In genomic region chr1:88175120-88175630, GRCh38 we compare ENCODE assay signal across 26 cellular contexts.
A peak's percentile ranks its signal among the peaks of the same experiment; 100 is the strongest.
DNase-seq lines count a peak whose midpoint lies in the region; ATAC-seq and TF ChIP-seq lines count a peak whose summit lies in the region.
"Had no signal": no experiment of that assay in that cellular context is flagged by ENCODE, and none has a peak within 500 bp of the region (broad histone marks: within the 10 kb centered on the region; RNA-seq: fewer than 3 reads in every experiment).

No MANE protein-coding gene starts in this region.

- H3K9me3 Mint-ChIP-seq in nephron progenitor cell, result no peaks in the 10 kb centered on the region
- H3K9me3 Mint-ChIP-seq: activated CD4-positive, alpha-beta T cell treated with anti-CD3 and anti-CD28 coated beads, Interleukin-2, amount 10 ng/mL, durations not matched to agents 7 days and 5 days; activated naive CD8-positive, alpha-beta T cell treated with anti-CD3 and anti-CD28 coated beads, Interleukin-2, amount 50 U/mL, for 24 hours; activated T-cell treated with anti-CD3 and anti-CD28 coated beads, Interleukin-2, amount 50 U/mL, for 4 hours; neural crest cell; stimulated activated memory B cell treated with anti-CD40 and anti-IgM and Interleukin-4, amounts not matched to agents 10 μg/mL and 1 μg/mL and 100 μg/mL, for 72 hours had no signal

- no peak overlapping the region for H2AFZ ChIP-seq in hepatocyte

- peak overlapping the region; percentile 63 for H3K27ac ChIP-seq in hepatocyte
- H3K27ac ChIP-seq in mucosa of rectum (ENCODE audit: low read depth in 2 of 2, low read length in 2 of 2), result peak overlapping the region in 1 of 2 donors; percentile 16
- H3K27ac ChIP-seq: brain microvascular endothelial cell, sigmoid colon, suprapubic skin, vagina had no signal

- H3K27me3 Mint-ChIP-seq in nephron progenitor cell (ENCODE audit: low read depth, poor library complexity), result peaks cover 6% of the 10 kb centered on the region

- 68% methylated on average over 3 of the region's 3 CpGs for whole genome bisulfite sequencing in hepatocyte (ENCODE audit: low lambda C conversion rate, missing lambda C conversion rate)

- DNase-seq in NOMO-1 treated with DMSO at 0.1 percent for 48 hours (lab: John Stamatoyannopoulos, UW; ENCODE audit: unreplicated experiment) (peak; percentile 10), NOMO-1 treated with dmso at 0.1 percent for 144 hours (lab: John Stamatoyannopoulos, UW; ENCODE audit: unreplicated experiment) (no peak), hepatocyte (ENCODE audit: low spot score) (no peak), nephron progenitor cell (no peak), T-helper 2 cell (no peak)
- no peak for DNase-seq in stimulated activated naive CD4-positive, alpha-beta T cell (lab: John Stamatoyannopoulos, UW)
- DNase-seq: activated CD4-positive, alpha-beta T cell treated with anti-CD3 and anti-CD28 coated beads, Interleukin-2, amount 10 ng/mL, durations not matched to agents 7 days and 5 days; activated naive CD8-positive, alpha-beta T cell treated with anti-CD3 and anti-CD28 coated beads, Interleukin-2, amount 50 U/mL, for 24 hours; activated T-cell treated with anti-CD3 and anti-CD28 coated beads, Interleukin-2, amount 50 U/mL, for 4 hours; brain microvascular endothelial cell; CD8-positive, alpha-beta memory T cell; effector CD4-positive, alpha-beta T cell; HCEC 1CT; KG1; MM.1S; NCI-H1417 treated with DMSO at 0.1 percent for 48 hours; NCI-H446 treated with DMSO at 0.1 percent for 48 hours; sigmoid colon; stimulated activated CD4-positive, alpha-beta T cell treated with anti-CD3 and anti-CD28 coated beads, Interleukin-4, amount 100 ng/mL, for 4 hours had no signal

- no peak overlapping the region for H3K4me3 Mint-ChIP-seq in nephron progenitor cell
- H3K4me3 Mint-ChIP-seq: activated CD4-positive, alpha-beta T cell treated with anti-CD3 and anti-CD28 coated beads, Interleukin-2, amount 10 ng/mL, durations not matched to agents 7 days and 5 days; activated naive CD8-positive, alpha-beta T cell treated with anti-CD3 and anti-CD28 coated beads, Interleukin-2, amount 50 U/mL, for 24 hours; activated T-cell treated with anti-CD3 and anti-CD28 coated beads, Interleukin-2, amount 50 U/mL, for 4 hours; B cell; CD8-positive, alpha-beta memory T cell; neural crest cell; stimulated activated memory B cell treated with anti-CD40 and anti-IgM and Interleukin-4, amounts not matched to agents 10 μg/mL and 1 μg/mL and 100 μg/mL, for 72 hours had no signal

- no peaks in the 10 kb centered on the region for H3K36me3 Mint-ChIP-seq in nephron progenitor cell (ENCODE audit: low read depth)
- H3K36me3 Mint-ChIP-seq: CD8-positive, alpha-beta memory T cell; stimulated activated memory B cell treated with anti-CD40 and anti-IgM and Interleukin-4, amounts not matched to agents 10 μg/mL and 1 μg/mL and 100 μg/mL, for 72 hours had no signal

- H3K79me2 ChIP-seq in hepatocyte, result no peaks in the 10 kb centered on the region

- peaks cover under 1% of the 10 kb centered on the region for H3K4me1 Mint-ChIP-seq in nephron progenitor cell
- H3K4me1 Mint-ChIP-seq: activated CD4-positive, alpha-beta T cell treated with anti-CD3 and anti-CD28 coated beads, Interleukin-2, amount 10 ng/mL, durations not matched to agents 7 days and 5 days; activated naive CD8-positive, alpha-beta T cell treated with anti-CD3 and anti-CD28 coated beads, Interleukin-2, amount 50 U/mL, for 24 hours; B cell; CD8-positive, alpha-beta memory T cell; stimulated activated memory B cell treated with anti-CD40 and anti-IgM and Interleukin-4, amounts not matched to agents 10 μg/mL and 1 μg/mL and 100 μg/mL, for 72 hours had no signal

- no peak for ATAC-seq in HG03196 (IDR thresholded peaks at IDR 0.05; ENCODE audit: unreplicated experiment)
- ATAC-seq: activated naive CD8-positive, alpha-beta T cell treated with anti-CD3 and anti-CD28 coated beads, Interleukin-2, amount 50 U/mL, for 24 hours; activated T-cell treated with anti-CD3 and anti-CD28 coated beads, Interleukin-2, amount 50 U/mL, for 4 hours; stimulated activated memory B cell treated with anti-CD40 and anti-IgM and Interleukin-4, amounts not matched to agents 10 μg/mL and 1 μg/mL and 100 μg/mL, for 72 hours had no signal

- TF ChIP-seq CTCF in hepatocyte (IDR thresholded peaks at IDR 0.05; ENCODE audit: poor library complexity) (no peak), nephron progenitor cell (IDR thresholded peaks at IDR 0.05) (no peak)

- H4K20me1 ChIP-seq in hepatocyte (ENCODE audit: insufficient read depth, poor library complexity, severe bottlenecking), result no peaks in the 10 kb centered on the region

- H3K4me1 ChIP-seq in hepatocyte (ENCODE audit: insufficient read depth) (peaks cover 34% of the 10 kb centered on the region), mucosa of rectum (ENCODE audit: control insufficient read depth in 2 of 2, insufficient read depth in 2 of 2, low read length in 2 of 2) (peaks cover 12 to 29% of the 10 kb centered on the region in 2 donors)
- H3K4me1 ChIP-seq: sigmoid colon, suprapubic skin, vagina had no signal

- no peaks in the 10 kb centered on the region for H3K9me3 ChIP-seq in hepatocyte (ENCODE audit: low read depth)
- no peaks in the 10 kb centered on the region for H3K9me3 ChIP-seq in mucosa of rectum (ENCODE audit: control insufficient read depth in 2 of 2, low read length in 2 of 2)
- H3K9me3 ChIP-seq: suprapubic skin, vagina had no signal

- no peaks in the 10 kb centered on the region for H3K27me3 ChIP-seq in hepatocyte
- no peaks in the 10 kb centered on the region for H3K27me3 ChIP-seq in mucosa of rectum (ENCODE audit: control insufficient read depth in 2 of 2, insufficient read depth in 2 of 2, low read length in 2 of 2)
- H3K27me3 ChIP-seq: brain microvascular endothelial cell, sigmoid colon, vagina had no signal

- no peaks in the 10 kb centered on the region for H3K9me2 ChIP-seq in hepatocyte (replicated peaks; ENCODE audit: insufficient read depth)

- peak overlapping the region; percentile 66 for H3K4me2 ChIP-seq in hepatocyte

- no peaks in the 10 kb centered on the region for H3K36me3 ChIP-seq in hepatocyte (replicated peaks; ENCODE audit: insufficient read depth, low read depth)
- H3K36me3 ChIP-seq in mucosa of rectum (ENCODE audit: control insufficient read depth in 2 of 2, insufficient read depth in 2 of 2, low read length in 2 of 2), result no peaks in the 10 kb centered on the region
- H3K36me3 ChIP-seq: brain microvascular endothelial cell, sigmoid colon, suprapubic skin, vagina had no signal

- H3K27ac Mint-ChIP-seq in nephron progenitor cell, result no peak overlapping the region
- H3K27ac Mint-ChIP-seq: activated CD4-positive, alpha-beta T cell treated with anti-CD3 and anti-CD28 coated beads, Interleukin-2, amount 10 ng/mL, durations not matched to agents 7 days and 5 days; activated naive CD8-positive, alpha-beta T cell treated with anti-CD3 and anti-CD28 coated beads, Interleukin-2, amount 50 U/mL, for 24 hours; B cell; CD8-positive, alpha-beta memory T cell; stimulated activated memory B cell treated with anti-CD40 and anti-IgM and Interleukin-4, amounts not matched to agents 10 μg/mL and 1 μg/mL and 100 μg/mL, for 72 hours had no signal

- H3K4me3 ChIP-seq in hepatocyte, result no peak overlapping the region
- H3K4me3 ChIP-seq in mucosa of rectum (ENCODE audit: low read length in 2 of 2), result peak overlapping the region; percentile 7 to 29
- H3K4me3 ChIP-seq: sigmoid colon, suprapubic skin, vagina had no signal

- H3K9ac ChIP-seq in mucosa of rectum (ENCODE audit: low read depth in 1 of 2, low read length in 2 of 2), result no peak overlapping the region
